Comparison of ENCODE assay signal across 8 cellular contexts in genomic region chrX:52995135-52995973, GRCh38. TPM values are rescaled to one million over a fixed set of nuclear protein-coding genes. Genes with fewer than 3 reads are reported as not detected.
A peak's percentile ranks its signal among the peaks of the same experiment; 100 is the strongest.
DNase-seq lines count a peak whose midpoint lies in the region; ATAC-seq, FAIRE-seq and TF ChIP-seq lines count a peak whose summit lies in the region.

No MANE protein-coding gene starts in this region.

- TF ChIP-seq CTCF in VCaP (conservative IDR thresholded peaks at IDR 0.05), result peak; percentile 60
- peak; percentile 54 to 73 for TF ChIP-seq CTCF in mammary epithelial cell (conservative IDR thresholded peaks at IDR 0.05 in 1 of 2, IDR thresholded peaks at IDR 0.05 in 1 of 2; ENCODE audit: extremely low read depth in 1 of 2, insufficient read depth in 1 of 2, low read depth in 1 of 2, low read length in 2 of 2)

- no peaks in the 10 kb centered on the region for H3K27me3 ChIP-seq in mammary epithelial cell (ENCODE audit: insufficient read depth, low read length)
- H3K27me3 ChIP-seq in small intestine (ENCODE audit: control insufficient read depth in 2 of 2, insufficient read depth in 2 of 2, low read length in 2 of 2), result no peaks in the 10 kb centered on the region

- DNase-seq in ACHN (peak; percentile 89), NCI-H2171 treated with DMSO at 0.1 percent for 48 hours (lab: John Stamatoyannopoulos, UW) (peak; percentile 90), mammary epithelial cell (peak; percentile 91), iPS-NIHi11 (ENCODE audit: low spot score) (peak; percentile 86), small intestine (peak; percentile 96)

- WGBS in mammary epithelial cell (ENCODE audit: low coverage, missing lambda C conversion rate), result 37% methylated on average over 42 of the region's 45 CpGs
- WGBS in small intestine, 3 donors, result 0 to 33% (median 12%) methylated on average over 43 to 45 of the region's 45 CpGs

- H2AFZ ChIP-seq in mammary epithelial cell (ENCODE audit: low read depth, low read length), result peak overlapping the region; percentile 88

- BruUV-seq in mammary epithelial cell (replicated peaks; lab: Mats Ljungman, UMichigan), result no TSS peak

- H3K4me3 ChIP-seq in mammary epithelial cell (replicated peaks in 1 of 3; ENCODE audit: insufficient read depth in 1 of 3, low read depth in 2 of 3, low read length in 3 of 3) (peak overlapping the region; percentile 60 to 66 (median 64)), small intestine (ENCODE audit: low read depth in 1 of 2, low read length in 2 of 2) (peak overlapping the region; percentile 33 to 53)

- H3K4me1 ChIP-seq in mammary epithelial cell (ENCODE audit: insufficient read depth, low read length) (peaks cover 3% of the 10 kb centered on the region), small intestine (ENCODE audit: control insufficient read depth in 2 of 2, insufficient read depth in 1 of 2, low read depth in 1 of 2, low read length in 1 of 2) (no peaks in the 10 kb centered on the region)

- H3K27ac ChIP-seq in VCaP (peak overlapping the region; percentile 77), mammary epithelial cell (ENCODE audit: insufficient read depth, low read depth, low read length) (peak overlapping the region; percentile 87), small intestine (ENCODE audit: low read depth in 1 of 2, low read length in 1 of 2) (peak overlapping the region; percentile 84 to 98)

- peaks cover 17% of the 10 kb centered on the region for H3K79me2 ChIP-seq in mammary epithelial cell (ENCODE audit: insufficient read depth, low read length)

- H3K9me3 ChIP-seq in mammary epithelial cell (replicated peaks; ENCODE audit: insufficient read depth, low read length) (no peaks in the 10 kb centered on the region), small intestine (ENCODE audit: control insufficient read depth, low read depth) (no peaks in the 10 kb centered on the region)

- in situ Hi-C loops in ACHN (cut with HindIII; ENCODE audit: low pct_ligation_motif_present, low pct_unique_long_range_greater_than_20kb, low sequenced_read_pairs), result no loop called here
- in situ Hi-C loops in mammary epithelial cell (cut with MboI; ENCODE audit: low sequenced_read_pairs in 2 of 2), result loop anchor here in 1 of 2 donors (25.0 kb wide), 1 partner anchor 408 kb away; no protein-coding TSS in a partner anchor

- peak; percentile 64 for FAIRE-seq in small intestine (lab: Jason Lieb, UNC)

- ATAC-seq in GM18868 (IDR thresholded peaks at IDR 0.05; ENCODE audit: unreplicated experiment) (peak; percentile 97), HG03108 (IDR thresholded peaks at IDR 0.05; ENCODE audit: unreplicated experiment) (peak; percentile 96)

- H3K9ac ChIP-seq in mammary epithelial cell (ENCODE audit: insufficient read depth, low read length), result peak overlapping the region; percentile 85

- dilution Hi-C loops in mammary epithelial cell (cut with HindIII; ENCODE audit: low sequenced_read_pairs), result no loop called here

- intact Hi-C loops in mammary epithelial cell (cut with micrococcal nuclease), result loop anchor here (1.0 to 5.0 kb wide), 3 partner anchors 15 to 648 kb away; no protein-coding TSS in a partner anchor

- H3K36me3 ChIP-seq in mammary epithelial cell (ENCODE audit: insufficient read depth, low read length) (no peaks in the 10 kb centered on the region), small intestine (ENCODE audit: control insufficient read depth in 2 of 2, insufficient read depth in 2 of 2, low read length in 2 of 2) (no peaks in the 10 kb centered on the region)

- H4K20me1 ChIP-seq in mammary epithelial cell (ENCODE audit: insufficient read depth, low read length), result no peaks in the 10 kb centered on the region

- H3K4me2 ChIP-seq in mammary epithelial cell (ENCODE audit: insufficient read depth, low read depth, low read length), result peak overlapping the region; percentile 53

- CTCF ChIA-PET in mammary epithelial cell (lab: Charles Lee; ENCODE audit: low non-redundant PET), result interaction anchor here (0.7 to 0.8 kb wide), 3 partner anchors 18 to 428 kb away, joined by 3 to 6 read pairs (median 4); partner anchors contain the start of gene RIBC1

RNA-seq across cellular contexts. Expression of gene FAM156A, which starts 37.0 kb away (rescaled TPM):
- total RNA-seq in mammary epithelial cell, result 10 to 100 TPM; 10.3 to 22.5 TPM
- polyA plus RNA-seq in mammary epithelial cell, result 11.9 TPM
- 1.8 TPM for polyA minus RNA-seq in mammary epithelial cell
- polyA plus RNA-seq in small intestine, result 10 to 100 TPM; 10.8 to 16.5 (median 14.3) TPM

RNA-seq across cellular contexts. Expression of gene GPR173, which starts 53.2 kb away (rescaled TPM):
- total RNA-seq in mammary epithelial cell, result 1 to 10 TPM in 1 of 2 donors, under 1 TPM in 1; 0.56 to 1.7 TPM
- 0.23 TPM for polyA plus RNA-seq in mammary epithelial cell
- polyA minus RNA-seq in mammary epithelial cell, result 0.10 TPM
- polyA plus RNA-seq in small intestine, result 1 to 10 TPM in 1 of 3 donors, under 1 TPM in 1, not detected in 1; 0.27 to 1.5 TPM

Comparison
In these comparisons a context has a peak if more than half of its experiments do, and no peak if none do; other contexts are left out.
1. Peak in every context shown above with its lines: DNase-seq, ATAC-seq, H3K4me3 ChIP-seq and H3K27ac ChIP-seq.